Comparison of ENCODE assay signal across 8 cellular contexts in the genomic region with DNA sequence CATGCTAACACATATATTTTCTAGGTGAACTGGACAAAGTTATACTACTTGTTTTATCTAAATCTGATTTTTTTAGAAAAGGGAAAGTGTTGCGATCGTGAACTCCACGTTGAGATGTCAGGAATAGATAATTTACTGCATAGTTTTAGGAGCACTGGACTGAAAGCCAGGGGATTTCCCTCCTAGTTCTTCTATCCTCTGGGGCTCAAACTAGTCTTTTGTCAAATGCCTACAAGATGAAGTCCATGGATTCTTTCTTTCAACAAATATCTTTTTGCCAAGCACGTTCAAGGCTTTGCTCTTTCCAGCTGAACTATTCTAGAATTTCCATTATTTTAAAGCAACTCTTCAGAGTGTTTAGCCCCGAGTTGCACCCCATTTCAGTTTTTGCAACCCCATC. TPM values are rescaled to one million over a fixed set of nuclear protein-coding genes. Genes with fewer than 3 reads are reported as not detected.
A peak's percentile ranks its signal among the peaks of the same experiment; 100 is the strongest.
DNase-seq lines count a peak whose midpoint lies in the region; ATAC-seq lines count a peak whose summit lies in the region.

No MANE protein-coding gene starts in this region.

- no peak overlapping the region for H4K8ac ChIP-seq in neuronal stem cell (ENCODE audit: low read depth, low read length)

- H3K4me3 ChIP-seq in effector memory CD4-positive, alpha-beta T cell (ENCODE audit: insufficient read depth, low read depth, low read length, poor library complexity, severe bottlenecking): peak overlapping the region; percentile 97
- H3K4me3 ChIP-seq in neuronal stem cell (ENCODE audit: low read length in 2 of 2): peak overlapping the region; percentile 89 to 91

- H2AK5ac ChIP-seq in neuronal stem cell (ENCODE audit: low read depth, low read length): no peak overlapping the region

- no peak overlapping the region for H3K9ac ChIP-seq in neuronal stem cell (ENCODE audit: low read depth, low read length, poor library complexity)

- no peak for ATAC-seq in HG03342 (IDR thresholded peaks at IDR 0.05; ENCODE audit: unreplicated experiment)

- no peak overlapping the region for H3K18ac ChIP-seq in neuronal stem cell (ENCODE audit: low read length)

- peak overlapping the region; percentile 71 for H3K27ac ChIP-seq in effector memory CD4-positive, alpha-beta T cell (ENCODE audit: insufficient read depth, low read length, poor library complexity, severe bottlenecking)
- no peak overlapping the region for H3K27ac ChIP-seq in neuronal stem cell (replicated peaks; ENCODE audit: low read length)

- no peak overlapping the region for H3K23ac ChIP-seq in neuronal stem cell (ENCODE audit: low read depth, low read length, poor library complexity)

- H3K4me1 ChIP-seq in effector memory CD4-positive, alpha-beta T cell (ENCODE audit: control insufficient read depth, insufficient read depth, low read length, poor library complexity, severe bottlenecking): peaks cover 21% of the 10 kb centered on the region
- H3K4me1 ChIP-seq in neuronal stem cell (ENCODE audit: control insufficient read depth in 2 of 2, insufficient read depth in 1 of 2, low read depth in 1 of 2, low read length in 2 of 2): no peaks in the 10 kb centered on the region

- no peak overlapping the region for H4K91ac ChIP-seq in neuronal stem cell (ENCODE audit: low read depth, low read length, poor library complexity)

- H2AFZ ChIP-seq in neuronal stem cell (ENCODE audit: low read length): peak overlapping the region; percentile 97

- WGBS in neuronal stem cell (ENCODE audit: extremely low coverage in 2 of 2, insufficient read length in 2 of 2, insufficient replicate concordance in 1 of 2), 2 donors: no CpG with 5 or more reads among the region's 5 CpGs

- no peaks in the 10 kb centered on the region for H3K79me1 ChIP-seq in neuronal stem cell (ENCODE audit: low read depth, low read length)

- no peaks in the 10 kb centered on the region for H3K36me3 ChIP-seq in effector memory CD4-positive, alpha-beta T cell (ENCODE audit: control insufficient read depth, insufficient read depth, low read length)
- peaks cover 0 to 7% of the 10 kb centered on the region in 2 donors for H3K36me3 ChIP-seq in neuronal stem cell (replicated peaks in 1 of 2; ENCODE audit: control insufficient read depth in 2 of 2, insufficient read depth in 2 of 2, low read length in 2 of 2)

- H2BK12ac ChIP-seq in neuronal stem cell (ENCODE audit: low read length): no peak overlapping the region

- DNase-seq in GM03348 (ENCODE audit: low spot score) (peak; percentile 30), M059J (ENCODE audit: low read depth) (peak; percentile 31), neuronal stem cell (ENCODE audit: low spot score) (no peak), NCI-H187 treated with DMSO at 0.1 percent for 48 hours (lab: John Stamatoyannopoulos, UW) (no peak), RPMI8226 (no peak)
- no peak for DNase-seq in effector memory CD4-positive, alpha-beta T cell
- no peak for DNase-seq in activated CD4-positive, alpha-beta T cell treated with anti-CD3 and anti-CD28 coated beads for 48 hours

- no peaks in the 10 kb centered on the region for H3K9me3 ChIP-seq in effector memory CD4-positive, alpha-beta T cell (ENCODE audit: control insufficient read depth, low read length)
- peaks cover 2 to 13% of the 10 kb centered on the region in 2 donors for H3K9me3 ChIP-seq in neuronal stem cell (replicated peaks in 1 of 2; ENCODE audit: control insufficient read depth in 2 of 2, insufficient read depth in 1 of 2, low read depth in 1 of 2, low read length in 2 of 2)

- no peak overlapping the region for H3K14ac ChIP-seq in neuronal stem cell (ENCODE audit: low read length)

- H2BK120ac ChIP-seq in neuronal stem cell (ENCODE audit: low read depth, low read length): no peak overlapping the region

- no peaks in the 10 kb centered on the region for H3K27me3 ChIP-seq in effector memory CD4-positive, alpha-beta T cell (replicated peaks; ENCODE audit: control insufficient read depth, insufficient read depth, low read length, poor library complexity, severe bottlenecking)
- H3K27me3 ChIP-seq in neuronal stem cell (ENCODE audit: control insufficient read depth in 3 of 3, insufficient read depth in 3 of 3, low read depth in 1 of 3, low read length in 3 of 3): no peaks in the 10 kb centered on the region

- no peak overlapping the region for H2BK5ac ChIP-seq in neuronal stem cell (ENCODE audit: low read length)

- peak overlapping the region; percentile 78 for H3K4me2 ChIP-seq in neuronal stem cell (ENCODE audit: insufficient read depth, low read length, poor library complexity, severe bottlenecking)

- no peak overlapping the region for H2BK15ac ChIP-seq in neuronal stem cell (ENCODE audit: low read length)

- H3K4ac ChIP-seq in neuronal stem cell (ENCODE audit: low read length): no peak overlapping the region

RNA-seq across cellular contexts. Expression of gene HPS3, which starts 0.6 kb away (rescaled TPM):
- total RNA-seq in M059J (2014; rRNA removed; shearing (Covaris generic)): 55.7 and 62.2 TPM in 2 replicates
- 11.6 TPM for polyA plus RNA-seq in neuronal stem cell (2013, experiment 1 of 2)
- 12.2 TPM for polyA plus RNA-seq in neuronal stem cell (2013, experiment 2 of 2)

RNA-seq across cellular contexts. Expression of gene HLTF, which starts 42.5 kb away (rescaled TPM):
- total RNA-seq in M059J (2014; rRNA removed; shearing (Covaris generic)): 87.9 and 110 TPM in 2 replicates
- 13.3 TPM for polyA plus RNA-seq in neuronal stem cell (2013, experiment 1 of 2)
- 14.3 TPM for polyA plus RNA-seq in neuronal stem cell (2013, experiment 2 of 2)

Comparison
In these comparisons a context has a peak if more than half of its experiments do, and no peak if none do; other contexts are left out.
1. DNase-seq: peak in GM03348 (single experiment) and M059J (single experiment); none in effector memory CD4-positive, alpha-beta T cell (0 of 3), neuronal stem cell (single experiment), NCI-H187 treated with DMSO at 0.1 percent for 48 hours (single experiment), RPMI8226 (single experiment) and activated CD4-positive, alpha-beta T cell treated with anti-CD3 and anti-CD28 coated beads for 48 hours (single experiment).